ENCODE assay signal across 15 cellular contexts in the genomic region with DNA sequence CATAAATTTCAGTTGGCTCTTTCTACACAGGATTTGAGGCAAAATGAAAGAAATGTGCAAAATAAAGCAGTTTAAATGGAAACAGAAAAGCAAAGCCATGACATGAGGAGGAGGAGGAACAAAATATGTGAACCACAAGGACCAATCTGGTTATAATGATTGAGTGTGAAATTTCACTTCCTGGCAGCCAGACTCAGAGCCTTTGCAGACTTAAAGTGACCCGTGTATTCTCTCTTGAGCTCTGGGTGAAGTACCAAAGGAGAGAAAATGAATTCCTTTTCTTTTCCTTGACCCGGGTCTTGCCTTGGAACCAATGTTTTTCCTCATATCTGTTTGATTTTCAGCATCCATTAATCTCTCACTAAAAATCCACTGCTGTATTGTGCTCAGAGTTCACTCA.
DNase-seq lines count a peak whose midpoint lies in the region; ATAC-seq and TF ChIP-seq lines count a peak whose summit lies in the region.
"Had no signal": no experiment of that assay in that cellular context is flagged by ENCODE, and none has a peak within 500 bp of the region (broad histone marks: within the 10 kb centered on the region; RNA-seq: fewer than 3 reads in every experiment).

No MANE protein-coding gene starts in this region.

- no peaks in the 10 kb centered on the region for H3K9me3 ChIP-seq in SK-N-SH
- H3K9me3 ChIP-seq in thoracic aorta, result no peaks in the 10 kb centered on the region
- no peaks in the 10 kb centered on the region for H3K9me3 ChIP-seq in T-helper 17 cell (ENCODE audit: control insufficient read depth, low read length, poor library complexity, severe bottlenecking)

- 78% methylated on average over 2 of the region's 2 CpGs for WGBS in SK-N-SH (ENCODE audit: low lambda C conversion rate)

- TF ChIP-seq EP300 in SK-N-SH (IDR thresholded peaks at IDR 0.05; ENCODE audit: borderline replicate concordance in 1 of 2, low read depth in 1 of 2, low read length in 1 of 2), result no peak

- no peak for TF ChIP-seq RAD21 in SK-N-SH (IDR thresholded peaks at IDR 0.05; ENCODE audit: low read length)

- POLR2A ChIA-PET in SK-N-SH (lab: Yijun Ruan, JAX), result no interaction called here

- H3K27ac ChIP-seq in SK-N-SH (ENCODE audit: low read depth in 2 of 2, low read length in 1 of 2) (peak overlapping the region in 1 of 2 experiments; percentile 22; a peak in 1 of 4 replicates), thoracic aorta (peak overlapping the region in 1 of 2 donors; percentile 54)

- no peaks in the 10 kb centered on the region for H3F3A ChIP-seq in SK-N-SH (replicated peaks; ENCODE audit: insufficient read depth)

- H3K36me3 Mint-ChIP-seq in activated T-helper 2 cell treated with anti-CD3 and anti-CD28 coated beads, Interferon-gamma antibody, Interleukin-2, Interleukin-4, amounts not matched to agents 10 μg/mL and 5 μg/mL and 100 μg/mL, durations not matched to agents 14 hours and 24 hours and 36 hours (ENCODE audit: low read depth), result no peaks in the 10 kb centered on the region
- H3K36me3 Mint-ChIP-seq in mesothelial cell of epicardium (no peaks in the 10 kb centered on the region), T-helper 17 cell (ENCODE audit: low read depth) (peaks cover 2% of the 10 kb centered on the region)
- H3K36me3 Mint-ChIP-seq: CD4-positive, alpha-beta memory T cell had no signal

- no peak overlapping the region for H3K4me3 Mint-ChIP-seq in activated T-helper 2 cell treated with anti-CD3 and anti-CD28 coated beads, Interferon-gamma antibody, Interleukin-2, Interleukin-4, amounts not matched to agents 10 μg/mL and 5 μg/mL and 100 μg/mL, durations not matched to agents 14 hours and 24 hours and 36 hours (ENCODE audit: low read depth)
- no peak overlapping the region for H3K4me3 Mint-ChIP-seq in mesothelial cell of epicardium
- no peak overlapping the region for H3K4me3 Mint-ChIP-seq in T-helper 17 cell
- H3K4me3 Mint-ChIP-seq: CD4-positive, alpha-beta memory T cell had no signal

- DNase-seq in SK-N-SH (no peak), mesothelial cell of epicardium (ENCODE audit: low spot score in 2 of 2, unreplicated experiment in 2 of 2) (no peak), thoracic aorta (ENCODE audit: low spot score) (no peak), Kasumi-1 (lab: John Stamatoyannopoulos, UW) (no peak), T-helper 17 cell (no peak)
- DNase-seq in activated T-helper 2 cell treated with anti-CD3 and anti-CD28 coated beads, Interferon-gamma antibody, Interleukin-2, Interleukin-4, amounts not matched to agents 10 μg/mL and 5 μg/mL and 100 μg/mL, durations not matched to agents 14 hours and 24 hours and 36 hours (ENCODE audit: low spot score), result no peak
- DNase-seq: 8988T; activated gamma-delta T cell; CD4-positive, alpha-beta memory T cell; effector CD8-positive, alpha-beta T cell; NCI-H1105; trophoblast cell had no signal

- no peak overlapping the region; the same call in 1 of the 2 replicates for H2AFZ ChIP-seq in SK-N-SH (ENCODE audit: low read depth)

- no peaks in the 10 kb centered on the region for H3K9me2 ChIP-seq in SK-N-SH

- H3K27me3 Mint-ChIP-seq in activated T-helper 2 cell treated with anti-CD3 and anti-CD28 coated beads, Interferon-gamma antibody, Interleukin-2, Interleukin-4, amounts not matched to agents 10 μg/mL and 5 μg/mL and 100 μg/mL, durations not matched to agents 14 hours and 24 hours and 36 hours (ENCODE audit: low read depth), result peaks cover 17% of the 10 kb centered on the region
- H3K27me3 Mint-ChIP-seq in mesothelial cell of epicardium (ENCODE audit: low read depth) (peaks cover 6% of the 10 kb centered on the region), T-helper 17 cell (peaks cover 6% of the 10 kb centered on the region)

- no peaks in the 10 kb centered on the region for H3K79me2 ChIP-seq in SK-N-SH (ENCODE audit: insufficient read depth)

- intact Hi-C loops in activated T-helper 2 cell treated with anti-CD3 and anti-CD28 coated beads, Interferon-gamma antibody, Interleukin-2, Interleukin-4, amounts not matched to agents 10 μg/mL and 5 μg/mL and 100 μg/mL, durations not matched to agents 14 hours and 24 hours and 36 hours (cut with micrococcal nuclease), result no loop called here

- no peaks in the 10 kb centered on the region for H4K20me1 ChIP-seq in SK-N-SH (ENCODE audit: insufficient read depth)

- H3K4me1 Mint-ChIP-seq in activated T-helper 2 cell treated with anti-CD3 and anti-CD28 coated beads, Interferon-gamma antibody, Interleukin-2, Interleukin-4, amounts not matched to agents 10 μg/mL and 5 μg/mL and 100 μg/mL, durations not matched to agents 14 hours and 24 hours and 36 hours (ENCODE audit: low read depth), result peaks cover 8% of the 10 kb centered on the region
- H3K4me1 Mint-ChIP-seq in mesothelial cell of epicardium (peaks cover 62% of the 10 kb centered on the region), T-helper 17 cell (no peaks in the 10 kb centered on the region)
- H3K4me1 Mint-ChIP-seq: CD4-positive, alpha-beta memory T cell had no signal

- ATAC-seq in SK-N-SH treated with all-trans-retinoic acid at 6 μM for 48 hours, result peak; percentile 79
- ATAC-seq in thoracic aorta (ENCODE audit: insufficient number of reproducible peaks, low FRiP score, low read depth), result no peak
- no peak for ATAC-seq in HG03571 (IDR thresholded peaks at IDR 0.05; ENCODE audit: unreplicated experiment)
- no peak for ATAC-seq in T-helper 17 cell
- ATAC-seq: HepG2 had no signal

- CTCF ChIA-PET in SK-N-SH (lab: Yijun Ruan, JAX), result no interaction called here

- H3K4me1 ChIP-seq in SK-N-SH (ENCODE audit: control insufficient read depth in 1 of 2, insufficient read depth in 2 of 2, low read depth in 1 of 2, low read length in 1 of 2), result peaks cover 0 to 14% of the 10 kb centered on the region in 2 experiments; a peak in 3 of 4 replicates
- H3K4me1 ChIP-seq in thoracic aorta (ENCODE audit: control insufficient read depth in 1 of 2, low read depth in 2 of 2), result peaks cover 31 to 77% of the 10 kb centered on the region in 2 donors

- H3K9me3 Mint-ChIP-seq in activated T-helper 2 cell treated with anti-CD3 and anti-CD28 coated beads, Interferon-gamma antibody, Interleukin-2, Interleukin-4, amounts not matched to agents 10 μg/mL and 5 μg/mL and 100 μg/mL, durations not matched to agents 14 hours and 24 hours and 36 hours, result no peaks in the 10 kb centered on the region
- no peaks in the 10 kb centered on the region for H3K9me3 Mint-ChIP-seq in mesothelial cell of epicardium

- H3K27ac Mint-ChIP-seq in activated T-helper 2 cell treated with anti-CD3 and anti-CD28 coated beads, Interferon-gamma antibody, Interleukin-2, Interleukin-4, amounts not matched to agents 10 μg/mL and 5 μg/mL and 100 μg/mL, durations not matched to agents 14 hours and 24 hours and 36 hours, result peak overlapping the region; percentile 26
- H3K27ac Mint-ChIP-seq in mesothelial cell of epicardium (peak overlapping the region; percentile 70), T-helper 17 cell (no peak overlapping the region)
- H3K27ac Mint-ChIP-seq: CD4-positive, alpha-beta memory T cell had no signal

- H3K27me3 ChIP-seq in SK-N-SH (ENCODE audit: insufficient read depth) (no peaks in the 10 kb centered on the region), thoracic aorta (replicated peaks; ENCODE audit: insufficient read depth) (no peaks in the 10 kb centered on the region)

- no peak overlapping the region for H3K4me2 ChIP-seq in SK-N-SH

- H3K9ac ChIP-seq in SK-N-SH, result no peak overlapping the region

- H3K36me3 ChIP-seq in SK-N-SH (replicated peaks in 1 of 2; ENCODE audit: control insufficient read depth in 1 of 2, insufficient read depth in 2 of 2, low read length in 1 of 2) (no peaks in the 10 kb centered on the region), thoracic aorta (no peaks in the 10 kb centered on the region)

- TF ChIP-seq CTCF in SK-N-SH (IDR thresholded peaks at IDR 0.05) (no peak), mesothelial cell of epicardium (IDR thresholded peaks at IDR 0.05; ENCODE audit: unreplicated experiment) (no peak), thoracic aorta (IDR thresholded peaks at IDR 0.05) (no peak)

- H3K4me3 ChIP-seq in SK-N-SH (ENCODE audit: low read depth in 2 of 2, low read length in 1 of 2), result no peak overlapping the region
- peak overlapping the region; percentile 22 for H3K4me3 ChIP-seq in thoracic aorta

TF ChIP-seq in SK-N-SH treated with all-trans-retinoic acid at 6 μM for 48 hours, 23 proteins besides CTCF, POLR2A, EP300 and RAD21 (continues in another document):
- TF ChIP-seq GLIS3 (CRISPR knock-in tag; IDR thresholded peaks at IDR 0.05) (no peak), PATZ1 (CRISPR knock-in tag; IDR thresholded peaks at IDR 0.05; ENCODE audit: borderline replicate concordance) (no peak)

TF ChIP-seq in SK-N-SH, 30 proteins besides CTCF, POLR2A, EP300 and RAD21 (continues in another document):
- TF ChIP-seq, protein P1, sequence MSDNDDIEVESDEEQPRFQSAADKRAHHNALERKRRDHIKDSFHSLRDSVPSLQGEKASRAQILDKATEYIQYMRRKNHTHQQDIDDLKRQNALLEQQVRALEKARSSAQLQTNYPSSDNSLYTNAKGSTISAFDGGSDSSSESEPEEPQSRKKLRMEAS (IDR thresholded peaks at IDR 0.05; ENCODE audit: low read depth), result no peak
- TF ChIP-seq RXRA (IDR thresholded peaks at IDR 0.05; ENCODE audit: borderline replicate concordance, low read depth) (no peak), JUND (IDR thresholded peaks at IDR 0.05) (no peak), FOXM1 (IDR thresholded peaks at IDR 0.05; ENCODE audit: low read depth) (no peak), POLR2AphosphoS5 (IDR thresholded peaks at IDR 0.05; ENCODE audit: low read depth, low read length) (no peak), GABPA (IDR thresholded peaks at IDR 0.05; ENCODE audit: low read depth) (no peak), NRF1 (IDR thresholded peaks at IDR 0.05; ENCODE audit: low read depth, low read length) (no peak), CHD2 (IDR thresholded peaks at IDR 0.05; ENCODE audit: low read length, partially characterized antibody) (no peak), USF2 (IDR thresholded peaks at IDR 0.05; ENCODE audit: borderline replicate concordance, low read depth, low read length) (no peak), MEF2A (IDR thresholded peaks at IDR 0.05; ENCODE audit: borderline replicate concordance, low read depth) (no peak), FOSL2 (IDR thresholded peaks at IDR 0.05; ENCODE audit: borderline replicate concordance, low read depth) (no peak), SIN3A (IDR thresholded peaks at IDR 0.05; ENCODE audit: borderline replicate concordance, low read depth, low read length) (no peak), SMC3 (IDR thresholded peaks at IDR 0.05; ENCODE audit: low read depth, low read length) (no peak)
